ENCODE assay signal across 18 cellular contexts in the genomic region with DNA sequence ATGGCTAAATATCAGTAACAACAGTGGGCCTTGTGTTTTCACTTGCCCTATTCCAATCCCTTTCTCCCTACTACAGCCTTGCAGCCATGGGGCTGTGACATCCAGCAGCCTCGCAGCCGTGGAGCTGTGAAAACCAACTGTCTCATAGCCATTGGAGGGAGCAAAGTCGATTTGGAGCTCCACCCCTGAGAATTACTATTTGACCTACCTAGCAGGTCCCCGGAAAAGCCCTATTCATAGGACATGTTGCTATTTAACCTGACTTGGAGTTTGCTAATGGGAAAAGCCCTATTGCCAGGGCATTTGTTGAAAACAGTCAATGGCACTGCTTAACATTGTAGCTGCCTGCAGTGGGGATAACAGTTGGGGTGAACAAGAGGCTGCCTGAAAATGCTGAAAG. TPM values are rescaled to one million over a fixed set of nuclear protein-coding genes. Genes with fewer than 3 reads are reported as not detected.
A peak's percentile ranks its signal among the peaks of the same experiment; 100 is the strongest.
DNase-seq lines count a peak whose midpoint lies in the region; ATAC-seq, FAIRE-seq and TF ChIP-seq lines count a peak whose summit lies in the region.
"Had no signal": no experiment of that assay in that cellular context is flagged by ENCODE, and none has a peak within 500 bp of the region (broad histone marks: within the 10 kb centered on the region; RNA-seq: fewer than 3 reads in every experiment).

No MANE protein-coding gene starts in this region.

- H3K27ac Mint-ChIP-seq in natural killer cell: no peak overlapping the region
- H3K27ac Mint-ChIP-seq: CD14-positive monocyte; CD8-positive, alpha-beta T cell had no signal

- H3K4me3 ChIP-seq in ACC112 (ENCODE audit: low read depth, low read length): no peak overlapping the region
- H3K4me3 ChIP-seq in adrenal gland: no peak overlapping the region
- no peak overlapping the region for H3K4me3 ChIP-seq in liver (ENCODE audit: low read depth in 1 of 3, low read length in 3 of 3)
- H3K4me3 ChIP-seq in spleen: no peak overlapping the region
- H3K4me3 ChIP-seq: A549, HAP-1 had no signal

- H3K4me1 ChIP-seq in ACC112 (ENCODE audit: control insufficient read depth, insufficient read depth, low read length, unreplicated experiment) (peaks cover 13% of the 10 kb centered on the region), adrenal gland (replicated peaks in 1 of 2) (peaks cover 0 to 4% of the 10 kb centered on the region in 2 donors), liver (ENCODE audit: control insufficient read depth in 4 of 4, insufficient read depth in 4 of 4, low read length in 3 of 4) (peaks cover 8 to 24% (median 18%) of the 10 kb centered on the region in 4 donors), spleen (peaks cover 0 to 19% (median 3%) of the 10 kb centered on the region in 6 donors)
- H3K4me1 ChIP-seq: HAP-1 had no signal

- no peak overlapping the region for H3K4me3 Mint-ChIP-seq in natural killer cell
- H3K4me3 Mint-ChIP-seq: CD14-positive monocyte; CD8-positive, alpha-beta T cell had no signal

- H3K9me3 ChIP-seq in adrenal gland (replicated peaks in 1 of 3): no peaks in the 10 kb centered on the region
- no peaks in the 10 kb centered on the region for H3K9me3 ChIP-seq in liver (ENCODE audit: control insufficient read depth in 4 of 4, low read length in 3 of 4)
- no peaks in the 10 kb centered on the region for H3K9me3 ChIP-seq in spleen
- H3K9me3 ChIP-seq: A549, HAP-1 had no signal

- no peak for ATAC-seq in natural killer cell
- ATAC-seq: A549; CD8-positive, alpha-beta T cell had no signal

- H3K4me1 Mint-ChIP-seq in natural killer cell: no peaks in the 10 kb centered on the region

- H3K27ac ChIP-seq in ACC112 (ENCODE audit: low read depth, low read length): peak overlapping the region; percentile 52
- peak overlapping the region in 3 of 5 donors; percentile 27 to 85 (median 52) for H3K27ac ChIP-seq in adrenal gland
- peak overlapping the region; percentile 58 to 78 for H3K27ac ChIP-seq in liver (ENCODE audit: low read depth in 1 of 2, low read length in 2 of 2)
- peak overlapping the region in 5 of 8 donors; percentile 7 to 82 (median 64) for H3K27ac ChIP-seq in spleen
- H3K27ac ChIP-seq: A549 had no signal

- DNase-seq in adrenal gland (no peak), spleen (no peak), D721Med (ENCODE audit: insufficient read length, low spot score) (no peak), GM19238 (ENCODE audit: insufficient read length, low spot score) (no peak), natural killer cell (no peak), NCI-H1417 (lab: John Stamatoyannopoulos, UW) (no peak)
- DNase-seq: CD8-positive, alpha-beta T cell; COR-L47; DND-41; GDM1 had no signal

- intact Hi-C loops in adrenal gland (cut with DNase I) (no loop called here), spleen (cut with DNase I; ENCODE audit: low total_unique reads) (no loop called here), natural killer cell (cut with micrococcal nuclease) (no loop called here)

- no peaks in the 10 kb centered on the region for H3K9me3 Mint-ChIP-seq in natural killer cell
- H3K9me3 Mint-ChIP-seq: CD14-positive monocyte; CD8-positive, alpha-beta T cell had no signal

- H3K36me3 Mint-ChIP-seq in natural killer cell: no peaks in the 10 kb centered on the region
- H3K36me3 Mint-ChIP-seq: CD8-positive, alpha-beta T cell had no signal

- H3K36me3 ChIP-seq in ACC112 (ENCODE audit: insufficient read depth, low read length): no peaks in the 10 kb centered on the region; the same call in 1 of the 2 replicates
- H3K36me3 ChIP-seq in adrenal gland (replicated peaks in 1 of 2): no peaks in the 10 kb centered on the region
- H3K36me3 ChIP-seq in liver (ENCODE audit: control insufficient read depth in 4 of 4, insufficient read depth in 3 of 4, low read depth in 1 of 4, low read length in 3 of 4): no peaks in the 10 kb centered on the region
- peaks cover 0 to 8% (median 0%) of the 10 kb centered on the region in 6 donors for H3K36me3 ChIP-seq in spleen
- H3K36me3 ChIP-seq: HAP-1 had no signal

- TF ChIP-seq POLR2A in adrenal gland (IDR thresholded peaks at IDR 0.05) (no peak), spleen (IDR thresholded peaks at IDR 0.05) (no peak)

- peak; percentile 28 to 63 for TF ChIP-seq RAD21 in liver (IDR thresholded peaks at IDR 0.05)

- H2AFZ ChIP-seq in ACC112 (ENCODE audit: low read length, unreplicated experiment): no peak overlapping the region

- no peaks in the 10 kb centered on the region for H3K27me3 Mint-ChIP-seq in natural killer cell (ENCODE audit: low read depth in 2 of 2)

- WGBS in adrenal gland, 4 donors: 73 to 90% (median 83%) methylated on average over 4 of the region's 4 CpGs
- WGBS in liver: 33% methylated on average over 4 of the region's 4 CpGs
- WGBS in spleen, 5 donors: 78 to 94% (median 87%) methylated on average over 4 of the region's 4 CpGs

- TF ChIP-seq CTCF in adrenal gland (IDR thresholded peaks at IDR 0.05) (no peak), liver (IDR thresholded peaks at IDR 0.05; ENCODE audit: low read depth, low read length, missing input control) (no peak), spleen (IDR thresholded peaks at IDR 0.05 in 8 of 11, conservative IDR thresholded peaks at IDR 0.05 in 3 of 11) (no peak), D721Med (IDR thresholded peaks at IDR 0.05; ENCODE audit: insufficient read depth, missing control alignments) (no peak), natural killer cell (IDR thresholded peaks at IDR 0.05) (no peak)

- H3K79me2 ChIP-seq in ACC112 (ENCODE audit: control insufficient read depth, insufficient read depth, low read length, unreplicated experiment): no peaks in the 10 kb centered on the region

- no peak overlapping the region for H3K9ac ChIP-seq in liver (ENCODE audit: low read depth in 1 of 2, low read length in 2 of 2)

- H3K27me3 ChIP-seq in ACC112 (ENCODE audit: insufficient read depth, low read length) (no peaks in the 10 kb centered on the region), adrenal gland (no peaks in the 10 kb centered on the region), liver (ENCODE audit: control insufficient read depth in 4 of 4, insufficient read depth in 4 of 4, low read length in 3 of 4) (no peaks in the 10 kb centered on the region), spleen (replicated peaks in 1 of 7) (no peaks in the 10 kb centered on the region)

- no peak for FAIRE-seq in D721Med (lab: Jason Lieb, UNC)
- FAIRE-seq: A549, GM12892, GM19239, H1 had no signal

TF ChIP-seq in liver, 16 proteins besides CTCF, POLR2A, EP300 and RAD21 (continues in another document):
- no peak for TF ChIP-seq FOXA1 (IDR thresholded peaks at IDR 0.05)
- no peak for TF ChIP-seq NR2F2 (IDR thresholded peaks at IDR 0.05)
- peak; percentile 80 for TF ChIP-seq YY1 (IDR thresholded peaks at IDR 0.05)
- TF ChIP-seq RXRA (IDR thresholded peaks at IDR 0.05): peak; percentile 51 to 75
- peak in 1 of 2 donors; percentile 30 for TF ChIP-seq JUND (IDR thresholded peaks at IDR 0.05)
- no peak for TF ChIP-seq GABPA (IDR thresholded peaks at IDR 0.05 in 1 of 2, conservative IDR thresholded peaks at IDR 0.05 in 1 of 2)
- TF ChIP-seq, protein P1, sequence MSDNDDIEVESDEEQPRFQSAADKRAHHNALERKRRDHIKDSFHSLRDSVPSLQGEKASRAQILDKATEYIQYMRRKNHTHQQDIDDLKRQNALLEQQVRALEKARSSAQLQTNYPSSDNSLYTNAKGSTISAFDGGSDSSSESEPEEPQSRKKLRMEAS (IDR thresholded peaks at IDR 0.05): peak; percentile 38
- TF ChIP-seq FOXA2 (IDR thresholded peaks at IDR 0.05): no peak
- TF ChIP-seq, protein P2, sequence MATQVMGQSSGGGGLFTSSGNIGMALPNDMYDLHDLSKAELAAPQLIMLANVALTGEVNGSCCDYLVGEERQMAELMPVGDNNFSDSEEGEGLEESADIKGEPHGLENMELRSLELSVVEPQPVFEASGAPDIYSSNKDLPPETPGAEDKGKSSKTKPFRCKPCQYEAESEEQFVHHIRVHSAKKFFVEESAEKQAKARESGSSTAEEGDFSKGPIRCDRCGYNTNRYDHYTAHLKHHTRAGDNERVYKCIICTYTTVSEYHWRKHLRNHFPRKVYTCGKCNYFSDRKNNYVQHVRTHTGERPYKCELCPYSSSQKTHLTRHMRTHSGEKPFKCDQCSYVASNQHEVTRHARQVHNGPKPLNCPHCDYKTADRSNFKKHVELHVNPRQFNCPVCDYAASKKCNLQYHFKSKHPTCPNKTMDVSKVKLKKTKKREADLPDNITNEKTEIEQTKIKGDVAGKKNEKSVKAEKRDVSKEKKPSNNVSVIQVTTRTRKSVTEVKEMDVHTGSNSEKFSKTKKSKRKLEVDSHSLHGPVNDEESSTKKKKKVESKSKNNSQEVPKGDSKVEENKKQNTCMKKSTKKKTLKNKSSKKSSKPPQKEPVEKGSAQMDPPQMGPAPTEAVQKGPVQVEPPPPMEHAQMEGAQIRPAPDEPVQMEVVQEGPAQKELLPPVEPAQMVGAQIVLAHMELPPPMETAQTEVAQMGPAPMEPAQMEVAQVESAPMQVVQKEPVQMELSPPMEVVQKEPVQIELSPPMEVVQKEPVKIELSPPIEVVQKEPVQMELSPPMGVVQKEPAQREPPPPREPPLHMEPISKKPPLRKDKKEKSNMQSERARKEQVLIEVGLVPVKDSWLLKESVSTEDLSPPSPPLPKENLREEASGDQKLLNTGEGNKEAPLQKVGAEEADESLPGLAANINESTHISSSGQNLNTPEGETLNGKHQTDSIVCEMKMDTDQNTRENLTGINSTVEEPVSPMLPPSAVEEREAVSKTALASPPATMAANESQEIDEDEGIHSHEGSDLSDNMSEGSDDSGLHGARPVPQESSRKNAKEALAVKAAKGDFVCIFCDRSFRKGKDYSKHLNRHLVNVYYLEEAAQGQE (IDR thresholded peaks at IDR 0.05): no peak
- peak in 1 of 2 donors; percentile 12 for TF ChIP-seq EGR1 (IDR thresholded peaks at IDR 0.05; ENCODE audit: low read depth in 2 of 2)
- TF ChIP-seq HNF4G (IDR thresholded peaks at IDR 0.05): peak; percentile 76

RNA-seq across cellular contexts. Expression of a gene that starts 33.3 kb away (rescaled TPM):
- total RNA-seq in adrenal gland (10 to 100 TPM; 12.1 to 49.5 (median 21.6) TPM), liver (10 to 100 TPM; 17.1 to 17.6 TPM), spleen (1 to 10 TPM; 6.1 to 8.6 (median 7.1) TPM), natural killer cell (10 to 100 TPM; 10.5 to 11.1 (median 10.9) TPM)
- polyA plus RNA-seq in adrenal gland (100 to 1,000 TPM in 1 of 3 donors, 10 to 100 TPM in 2; 33.9 to 106 (median 46.1) TPM), liver (10 to 100 TPM; 40.9 to 43.5 TPM), spleen (10 to 100 TPM in 1 of 3 donors, 1 to 10 TPM in 2; 8.7 to 11.1 (median 9.4) TPM)

RNA-seq across cellular contexts. Expression of a gene that starts 33.6 kb away (rescaled TPM):
- total RNA-seq in adrenal gland: 10 to 100 TPM; 13.5 to 34.0 (median 24.1) TPM
- 10 to 100 TPM; 12.7 to 30.1 (median 18.6) TPM for polyA plus RNA-seq in adrenal gland
- total RNA-seq in liver: 10 to 100 TPM; 14.0 to 14.2 TPM
- polyA plus RNA-seq in liver: 1 to 10 TPM; 4.3 to 5.7 TPM
- total RNA-seq in spleen: 10 to 100 TPM; 23.5 to 44.1 (median 36.2) TPM
- 1 to 10 TPM; 4.5 to 7.1 (median 5.8) TPM for polyA plus RNA-seq in spleen
- total RNA-seq in natural killer cell: 10 to 100 TPM; 27.1 to 34.3 (median 32.5) TPM

RNA-seq across cellular contexts. Expression of a gene that starts 49.0 kb away (rescaled TPM):
- total RNA-seq in adrenal gland (100 to 1,000 TPM in 1 of 8 donors, 10 to 100 TPM in 7; 18.0 to 428 (median 26.2) TPM), liver (10 to 100 TPM in 1 of 2 donors, 1 to 10 TPM in 1; 8.7 to 13.1 TPM), spleen (10 to 100 TPM; 20.5 to 47.9 (median 35.5) TPM), natural killer cell (1 to 10 TPM; 1.4 to 4.8 (median 2.1) TPM)
- polyA plus RNA-seq in adrenal gland (10 to 100 TPM in 2 of 3 donors, 1 to 10 TPM in 1; 8.8 to 29.9 (median 13.0) TPM), liver (10 to 100 TPM; 10.4 to 12.3 TPM), spleen (1 to 10 TPM; 4.8 to 5.5 (median 5.0) TPM)
